Comparison of ENCODE assay signal across 8 cellular contexts in the genomic region with DNA sequence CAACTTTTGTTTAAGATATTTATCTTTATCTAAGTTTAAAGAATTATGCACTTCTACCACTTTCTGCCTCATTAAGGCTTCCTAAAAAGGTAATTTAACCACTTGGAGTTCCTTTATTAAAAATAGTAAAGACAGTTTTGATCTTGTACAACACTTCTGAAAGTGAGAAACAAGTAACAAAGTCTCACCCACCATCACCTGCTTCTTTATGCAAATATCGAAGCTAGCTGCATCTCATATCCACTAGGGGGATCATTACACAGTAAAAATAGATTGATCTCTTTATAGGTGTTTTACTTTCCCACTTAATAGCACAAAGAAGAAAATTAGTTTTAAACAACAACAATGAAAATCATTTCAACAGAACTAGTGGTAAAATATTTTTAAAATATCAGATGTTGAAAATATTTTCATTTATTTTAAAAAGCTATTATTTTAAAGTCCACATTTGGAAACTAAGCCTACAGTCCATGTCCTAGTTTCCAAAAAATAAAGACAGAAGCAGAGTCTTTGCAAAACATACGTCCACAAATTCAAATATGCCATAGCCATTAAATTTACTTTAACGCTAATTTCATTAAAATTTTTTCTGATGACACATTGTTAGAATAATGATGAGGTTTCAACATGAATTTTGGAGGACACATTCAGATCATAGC.
A peak's percentile ranks its signal among the peaks of the same experiment; 100 is the strongest.
DNase-seq lines count a peak whose midpoint lies in the region; ATAC-seq and TF ChIP-seq lines count a peak whose summit lies in the region.

No MANE protein-coding gene starts in this region.

- WGBS in endodermal cell (ENCODE audit: insufficient coverage in 1 of 2, insufficient read length in 1 of 2), 2 experiments = 77 to 100% methylated on average over 1 to 3 of the region's 3 CpGs
- WGBS in smooth muscle cell (ENCODE audit: low lambda C conversion rate) = 72% methylated on average over 3 of the region's 3 CpGs

- ATAC-seq in GM18870 (IDR thresholded peaks at IDR 0.05; ENCODE audit: unreplicated experiment) = peak; percentile 90
- peak; percentile 96 for ATAC-seq in HG03025 (IDR thresholded peaks at IDR 0.05; ENCODE audit: low FRiP score, unreplicated experiment)

- H2AFZ ChIP-seq in smooth muscle cell (ENCODE audit: low read depth) = no peak overlapping the region

- no peak overlapping the region for H3K4me3 Mint-ChIP-seq in endodermal cell

- H3K4me3 ChIP-seq in endodermal cell (ENCODE audit: low read length) (no peak overlapping the region), smooth muscle cell (no peak overlapping the region)

- no peak overlapping the region for H3K27ac ChIP-seq in endodermal cell (ENCODE audit: low read depth, low read length)
- H3K27ac ChIP-seq in smooth muscle cell (ENCODE audit: low read depth) = no peak overlapping the region

- H3K9me3 Mint-ChIP-seq in endodermal cell = no peaks in the 10 kb centered on the region

- TF ChIP-seq CTCF in endodermal cell (conservative IDR thresholded peaks at IDR 0.05) (peak; percentile 99), smooth muscle cell (IDR thresholded peaks at IDR 0.05; ENCODE audit: borderline replicate concordance, insufficient read depth, poor library complexity, severe bottlenecking) (peak; percentile 54)

- H3K9me3 ChIP-seq in endodermal cell (ENCODE audit: control insufficient read depth, low read length) = no peaks in the 10 kb centered on the region
- no peaks in the 10 kb centered on the region for H3K9me3 ChIP-seq in smooth muscle cell (replicated peaks; ENCODE audit: low read depth)

- H3K36me3 Mint-ChIP-seq in endodermal cell (ENCODE audit: low read depth) = peaks cover 3% of the 10 kb centered on the region

- peak; percentile 8 for DNase-seq in AG08396 (ENCODE audit: low spot score)
- DNase-seq in NCI-H446 (lab: John Stamatoyannopoulos, UW) = peak; percentile 2 to 34
- no peak for DNase-seq in endodermal cell
- no peak for DNase-seq in smooth muscle cell (lab: John Stamatoyannopoulos, UW; ENCODE audit: unreplicated experiment)
- no peak for DNase-seq in stimulated activated CD4-positive, alpha-beta T cell treated with anti-CD3 and anti-CD28 coated beads, Interleukin-12 subunit alpha, Interleukin-12 subunit beta, amount 100 ng/mL, for 4 hours
- no peak for DNase-seq in EL

- no peaks in the 10 kb centered on the region for H3K4me1 ChIP-seq in endodermal cell (ENCODE audit: control insufficient read depth, insufficient read depth, low read length)
- H3K4me1 ChIP-seq in smooth muscle cell (ENCODE audit: low read depth) = peaks cover 18% of the 10 kb centered on the region

- H3K79me2 ChIP-seq in smooth muscle cell (ENCODE audit: low read depth) = peaks cover 7% of the 10 kb centered on the region

- no peaks in the 10 kb centered on the region for H4K20me1 ChIP-seq in smooth muscle cell (ENCODE audit: low read depth)

- no peak overlapping the region for H3K9ac ChIP-seq in endodermal cell (ENCODE audit: extremely low read depth, low read length, poor library complexity, severe bottlenecking)
- no peak overlapping the region for H3K9ac ChIP-seq in smooth muscle cell (ENCODE audit: low read depth)

- H3F3A ChIP-seq in smooth muscle cell (ENCODE audit: low read depth) = peaks cover 4% of the 10 kb centered on the region

- no peaks in the 10 kb centered on the region for H3K27me3 Mint-ChIP-seq in endodermal cell (ENCODE audit: insufficient read depth)

- H3K27me3 ChIP-seq in endodermal cell (ENCODE audit: control insufficient read depth, insufficient read depth, low read length, poor library complexity, severe bottlenecking) (no peaks in the 10 kb centered on the region), smooth muscle cell (ENCODE audit: low read depth) (no peaks in the 10 kb centered on the region)

- H3K4me2 ChIP-seq in smooth muscle cell = no peak overlapping the region

- H3K36me3 ChIP-seq in endodermal cell (ENCODE audit: control insufficient read depth, insufficient read depth, low read length) = no peaks in the 10 kb centered on the region
- no peaks in the 10 kb centered on the region for H3K36me3 ChIP-seq in smooth muscle cell (ENCODE audit: low read depth)

- H3K27ac Mint-ChIP-seq in endodermal cell = no peak overlapping the region

- peaks cover 21% of the 10 kb centered on the region for H3K4me1 Mint-ChIP-seq in endodermal cell

Comparison
In these comparisons a context has a peak if more than half of its experiments do, and no peak if none do; other contexts are left out.
1. DNase-seq: peak in AG08396 (single experiment) and NCI-H446 (2 of 2); none in endodermal cell (single experiment), smooth muscle cell (single experiment), stimulated activated CD4-positive, alpha-beta T cell treated with anti-CD3 and anti-CD28 coated beads, Interleukin-12 subunit alpha, Interleukin-12 subunit beta, amount 100 ng/mL, for 4 hours (single experiment) and EL (single experiment).